In the genomic region with DNA sequence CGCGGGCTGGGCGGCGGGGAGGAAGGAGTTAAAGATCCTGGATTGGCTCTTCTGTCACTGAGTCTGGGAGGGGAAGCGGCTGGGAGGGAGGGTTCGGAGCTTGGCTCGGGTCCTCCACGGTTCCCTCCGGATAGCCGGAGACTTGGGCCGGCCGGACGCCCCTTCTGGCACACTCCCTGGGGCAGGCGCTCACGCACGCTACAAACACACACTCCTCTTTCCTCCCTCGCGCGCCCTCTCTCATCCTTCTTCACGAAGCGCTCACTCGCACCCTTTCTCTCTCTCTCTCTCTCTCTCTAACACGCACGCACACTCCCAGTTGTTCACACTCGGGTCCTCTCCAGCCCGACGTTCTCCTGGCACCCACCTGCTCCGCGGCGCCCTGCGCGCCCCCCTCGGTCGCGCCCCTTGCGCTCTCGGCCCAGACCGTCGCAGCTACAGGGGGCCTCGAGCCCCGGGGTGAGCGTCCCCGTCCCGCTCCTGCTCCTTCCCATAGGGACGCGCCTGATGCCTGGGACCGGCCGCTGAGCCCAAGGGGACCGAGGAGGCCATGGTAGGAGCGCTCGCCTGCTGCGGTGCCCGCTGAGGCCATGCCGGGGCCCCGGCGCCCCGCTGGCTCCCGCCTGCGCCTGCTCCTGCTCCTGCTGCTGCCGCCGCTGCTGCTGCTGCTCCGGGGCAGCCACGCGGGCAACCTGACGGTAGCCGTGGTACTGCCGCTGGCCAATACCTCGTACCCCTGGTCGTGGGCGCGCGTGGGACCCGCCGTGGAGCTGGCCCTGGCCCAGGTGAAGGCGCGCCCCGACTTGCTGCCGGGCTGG, we compare ENCODE assay signal across 8 cellular contexts. TPM values are rescaled to one million over a fixed set of nuclear protein-coding genes. Genes with fewer than 3 reads are reported as not detected.
DNase-seq lines count a peak whose midpoint lies in the region; ATAC-seq, FAIRE-seq and TF ChIP-seq lines count a peak whose summit lies in the region.

A gene (plus strand): TSS at position 170 of the 818 bp plus-strand sequence. CDS start 421 bp downstream, at position 591.

- no peaks in the 10 kb centered on the region for H3K9me1 ChIP-seq in endothelial cell of umbilical vein (replicated peaks; ENCODE audit: control insufficient read depth, extremely low read depth, insufficient read depth, low read length)

- H2AFZ ChIP-seq in GM23338: peak within 1 kb of the TSS; percentile 98
- H2AFZ ChIP-seq in endothelial cell of umbilical vein (ENCODE audit: low read depth, low read length): peak within 1 kb of the TSS; percentile 87

- peak; percentile 69 for FAIRE-seq in endothelial cell of umbilical vein (lab: Jason Lieb, UNC)

- H3K4me2 ChIP-seq in GM23338 (peak within 1 kb of the TSS; percentile 99), endothelial cell of umbilical vein (ENCODE audit: insufficient read depth, low read length) (peak within 1 kb of the TSS; percentile 62)

- H3F3A ChIP-seq in GM23338 (replicated peaks; ENCODE audit: low read depth): peaks cover 7% of the 10 kb centered on the region

- POLR2A ChIA-PET in endothelial cell of umbilical vein (lab: Charles Lee): no interaction called here

- TF ChIP-seq CTCF in GM23338 (conservative IDR thresholded peaks at IDR 0.05; ENCODE audit: low read depth in 2 of 2) (no peak; a peak in 1 of 4 replicates), WERI-Rb-1 (IDR thresholded peaks at IDR 0.05; ENCODE audit: low read depth, low read length) (0 out of 2 replicates have a peak, but pooled peaks have one; percentile 29), endothelial cell of umbilical vein (IDR thresholded peaks at IDR 0.05; ENCODE audit: extremely low read depth in 1 of 2, insufficient read depth in 1 of 2, low read depth in 1 of 2, low read length in 2 of 2) (peak in 1 of 2 donors; percentile 7)

- peak within 1 kb of the TSS; percentile 84 for H3K4me3 Mint-ChIP-seq in GM23338

- CTCF ChIA-PET in endothelial cell of umbilical vein (lab: Charles Lee): interaction anchor here (0.9 to 7.0 kb wide), 17 partner anchors 19 to 312 kb away, joined by 3 to 83 read pairs (median 5); a partner anchor contains a TSS

- H3K9me3 ChIP-seq in WERI-Rb-1 (ENCODE audit: severe bottlenecking): no peaks in the 10 kb centered on the region
- no peaks in the 10 kb centered on the region for H3K9me3 ChIP-seq in endothelial cell of umbilical vein (replicated peaks; ENCODE audit: control insufficient read depth, insufficient read depth, low read length)

- H3K36me3 ChIP-seq in GM23338 (ENCODE audit: insufficient read depth): no peaks in the 10 kb centered on the region
- H3K36me3 ChIP-seq in WERI-Rb-1: no peaks in the 10 kb centered on the region
- peaks cover 0 to 7% of the 10 kb centered on the region in 2 experiments for H3K36me3 ChIP-seq in endothelial cell of umbilical vein (ENCODE audit: control insufficient read depth in 2 of 2, extremely low read depth in 1 of 2, insufficient read depth in 2 of 2, low read length in 2 of 2)

- H3K9ac ChIP-seq in endothelial cell of umbilical vein (replicated peaks; ENCODE audit: extremely low read depth, insufficient read depth, low read length): no peak within 1 kb of the TSS

- H3K27me3 ChIP-seq in GM23338 (ENCODE audit: insufficient read depth): peaks cover 35% of the 10 kb centered on the region
- H3K27me3 ChIP-seq in WERI-Rb-1 (ENCODE audit: insufficient read depth, low read depth, severe bottlenecking): peaks cover 44% of the 10 kb centered on the region
- peaks cover 4 to 5% of the 10 kb centered on the region in 2 experiments for H3K27me3 ChIP-seq in endothelial cell of umbilical vein (ENCODE audit: control insufficient read depth in 2 of 2, insufficient read depth in 2 of 2, low read length in 2 of 2)

- H3K4me3 ChIP-seq in GM23338 (peak within 1 kb of the TSS; percentile 85), WERI-Rb-1 (ENCODE audit: low read depth, low read length) (peak within 1 kb of the TSS; percentile 53), endothelial cell of umbilical vein (replicated peaks in 1 of 3; ENCODE audit: insufficient read depth in 1 of 3, low read depth in 1 of 3, low read length in 3 of 3) (peak within 1 kb of the TSS; percentile 35 to 44 (median 40))

- peaks cover 24% of the 10 kb centered on the region for H3K4me1 Mint-ChIP-seq in GM23338

- H3K9me2 ChIP-seq in GM23338 (ENCODE audit: insufficient read depth): no peaks in the 10 kb centered on the region

- no peaks in the 10 kb centered on the region for H3K79me2 ChIP-seq in GM23338 (replicated peaks; ENCODE audit: insufficient read depth)
- no peaks in the 10 kb centered on the region for H3K79me2 ChIP-seq in endothelial cell of umbilical vein (ENCODE audit: control insufficient read depth, insufficient read depth, low read length)

- dilution Hi-C loops in endothelial cell of umbilical vein (cut with MboI; ENCODE audit: extremely low pct_ligation_motif_present, low sequenced_read_pairs): no loop called here

- intact Hi-C loops in endothelial cell of umbilical vein (cut with micrococcal nuclease): loop anchor here (1.0 kb wide), 1 partner anchor 20 kb away; no protein-coding TSS in a partner anchor

- no peaks in the 10 kb centered on the region; the same call in 2 of the 3 replicates for H3K9me3 Mint-ChIP-seq in GM23338

- no peak within 1 kb of the TSS for H3K27ac Mint-ChIP-seq in GM23338

- in situ Hi-C loops in KBM-7 (cut with MboI; ENCODE audit: low pct_unique_long_range_greater_than_20kb, low sequenced_read_pairs): no loop called here

- H3K36me3 Mint-ChIP-seq in GM23338 (ENCODE audit: low read depth): peaks cover 21% of the 10 kb centered on the region

- H3K27ac ChIP-seq in GM23338 (ENCODE audit: low read depth): no peak within 1 kb of the TSS
- no peak within 1 kb of the TSS for H3K27ac ChIP-seq in WERI-Rb-1
- no peak within 1 kb of the TSS for H3K27ac ChIP-seq in endothelial cell of umbilical vein (ENCODE audit: insufficient read depth, low read depth, low read length)

- no peak for TF ChIP-seq POLR2A in endothelial cell of umbilical vein (IDR thresholded peaks at IDR 0.05; ENCODE audit: low read depth, low read length)

- peaks cover 25% of the 10 kb centered on the region for H3K27me3 Mint-ChIP-seq in GM23338 (ENCODE audit: insufficient read depth, low read depth, poor library complexity)

- ATAC-seq in GM23338: peak; percentile 68

- H3K4me1 ChIP-seq in GM23338 (ENCODE audit: insufficient read depth): peaks cover 6% of the 10 kb centered on the region
- H3K4me1 ChIP-seq in endothelial cell of umbilical vein (ENCODE audit: control insufficient read depth, extremely low read depth, insufficient read depth, low read length): peaks cover 11% of the 10 kb centered on the region

- H4K20me1 ChIP-seq in GM23338 (replicated peaks; ENCODE audit: insufficient read depth) (no peaks in the 10 kb centered on the region), endothelial cell of umbilical vein (replicated peaks; ENCODE audit: control insufficient read depth, extremely low read depth, insufficient read depth, low read length) (no peaks in the 10 kb centered on the region)

- DNase-seq in AG20443 (ENCODE audit: low spot score) (peak; percentile 69), GM23338 (ENCODE audit: low spot score) (peak; percentile 78), WERI-Rb-1 (peak; percentile 74), endothelial cell of umbilical vein (ENCODE audit: low read depth, low spot score) (peak; percentile 32), mucosa of gallbladder (ENCODE audit: low spot score) (peak; percentile 20), ureter (ENCODE audit: low spot score) (peak; percentile 63), NCI-H187 (lab: John Stamatoyannopoulos, UW) (no peak), KBM-7 (no peak)

- BruUV-seq in endothelial cell of umbilical vein (replicated peaks; lab: Mats Ljungman, UMichigan): no TSS peak

TF ChIP-seq in GM23338, 12 proteins besides CTCF, POLR2A, EP300 and RAD21 (continues in another document):
- TF ChIP-seq JUNB (IDR thresholded peaks at IDR 0.05; ENCODE audit: unreplicated experiment): no peak
- TF ChIP-seq EZH2 (IDR thresholded peaks at IDR 0.05; ENCODE audit: low read depth, unreplicated experiment): peak; percentile 59

TF ChIP-seq in endothelial cell of umbilical vein, 7 proteins besides CTCF, POLR2A, EP300 and RAD21:
- TF ChIP-seq FOS (IDR thresholded peaks at IDR 0.05; ENCODE audit: borderline replicate concordance, insufficient read depth, low read length): no peak
- TF ChIP-seq, protein P1, sequence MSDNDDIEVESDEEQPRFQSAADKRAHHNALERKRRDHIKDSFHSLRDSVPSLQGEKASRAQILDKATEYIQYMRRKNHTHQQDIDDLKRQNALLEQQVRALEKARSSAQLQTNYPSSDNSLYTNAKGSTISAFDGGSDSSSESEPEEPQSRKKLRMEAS (IDR thresholded peaks at IDR 0.05; ENCODE audit: insufficient read depth, insufficient read length): no peak
TF ChIP-seq in endothelial cell of umbilical vein: peak in this region for 0.

RNA-seq across cellular contexts. Expression of the gene that starts here (rescaled TPM):
- total RNA-seq in GM23338 (2014; rRNA removed; shearing (Covaris generic)): 8.5 and 9.0 TPM in 2 replicates
- polyA plus RNA-seq in GM23338 (2016; fragmentation: Nextera tagmentation; extraction: Ambion mirVana) (3.3 and 3.7 TPM in 2 replicates), endothelial cell of umbilical vein (13.3 and 13.8 TPM in 2 replicates)
- total RNA-seq in endothelial cell of umbilical vein (9.8 and 10.5 TPM in 2 replicates), mucosa of gallbladder (8.8 TPM), ureter (21.0 TPM)
- 7.1 and 10.0 TPM in 2 replicates for polyA plus RNA-seq in endothelial cell of umbilical vein (2011; cell fraction: cytosol; rRNA removed)
- 16.7 and 28.0 TPM in 2 replicates for polyA plus RNA-seq in endothelial cell of umbilical vein (2011; cell fraction: nucleus; rRNA removed)
- 1.8 and 8.8 TPM in 2 replicates for polyA plus RNA-seq in endothelial cell of umbilical vein (2012)
- 20.2 and 21.4 TPM in 2 replicates for polyA minus RNA-seq in endothelial cell of umbilical vein
- 45.8 TPM for polyA minus RNA-seq in endothelial cell of umbilical vein (2011; cell fraction: cytosol; rRNA and poly(A)+ RNA removed)
- 4.1 and 7.5 TPM in 2 replicates for polyA minus RNA-seq in endothelial cell of umbilical vein (2011; cell fraction: nucleus; rRNA and poly(A)+ RNA removed)

Comparison
In these comparisons a context has a peak if more than half of its experiments do, and no peak if none do; other contexts are left out.
1. DNase-seq: peak in AG20443 (single experiment), GM23338 (single experiment), WERI-Rb-1 (single experiment), endothelial cell of umbilical vein (single experiment), mucosa of gallbladder (single experiment) and ureter (single experiment); none in NCI-H187 (0 of 2) and KBM-7 (single experiment).
2. Peak in every context shown above with its lines, with median percentiles within 50 percentile points of each other: H3K4me3 ChIP-seq.